In the genomic region with DNA sequence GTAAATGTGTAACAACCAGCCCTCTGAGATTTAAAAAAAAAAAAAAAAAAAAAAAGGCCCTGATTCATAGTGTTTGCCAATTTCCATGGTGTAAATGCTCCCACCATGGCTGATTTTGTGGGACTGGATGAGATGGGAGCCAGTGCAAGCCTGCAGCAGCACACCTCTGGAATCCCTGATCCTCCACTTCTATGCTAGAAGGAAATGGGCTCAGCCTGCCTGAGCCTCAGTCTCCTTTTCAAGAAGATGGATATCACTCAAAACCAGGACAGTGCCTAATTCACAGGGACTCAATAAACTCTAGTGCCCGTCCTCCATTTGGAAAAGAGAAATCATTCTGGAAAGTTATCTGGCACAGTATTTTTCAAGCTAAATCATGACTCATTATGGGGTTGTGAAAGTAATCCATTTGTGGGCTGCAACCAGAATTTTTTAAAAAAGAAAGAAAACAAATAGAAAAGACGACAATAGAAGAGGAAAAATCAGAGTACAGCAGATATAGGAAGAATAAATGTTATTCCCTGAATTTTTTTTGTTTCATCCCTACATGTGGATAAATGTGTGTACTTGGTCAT, we compare ENCODE assay signal across 11 cellular contexts. TPM values are rescaled to one million over a fixed set of nuclear protein-coding genes. Genes with fewer than 3 reads are reported as not detected.
DNase-seq lines count a peak whose midpoint lies in the region; ATAC-seq and TF ChIP-seq lines count a peak whose summit lies in the region.
"Had no signal": no experiment of that assay in that cellular context is flagged by ENCODE, and none has a peak within 500 bp of the region (broad histone marks: within the 10 kb centered on the region; RNA-seq: fewer than 3 reads in every experiment).

No MANE protein-coding gene starts in this region.

- no peak for TF ChIP-seq CTCF in suprapubic skin (IDR thresholded peaks at IDR 0.05)

- WGBS in suprapubic skin, result 55% methylated on average over 2 of the region's 2 CpGs

- peak; percentile 55 for DNase-seq in activated CD8-positive, alpha-beta memory T cell treated with anti-CD3 and anti-CD28 coated beads for 24 hours
- DNase-seq in activated CD8-positive, alpha-beta memory T cell treated with anti-CD3 and anti-CD28 coated beads, Interleukin-2, amount 50 U/mL, for 4 hours, result no peak
- DNase-seq in activated T-cell treated with anti-CD3 and anti-CD28 coated beads, Interleukin-2, amount 50 U/mL, for 48 hours, result peak; percentile 19 to 26
- peak; percentile 73 for DNase-seq in fibroblast of peridontal ligament (ENCODE audit: extremely low read depth)
- DNase-seq in suprapubic skin (ENCODE audit: low spot score in 2 of 2), result no peak
- no peak for DNase-seq in stimulated activated CD4-positive, alpha-beta T cell treated with anti-CD3 and anti-CD28 coated beads, Interleukin-4, amount 100 ng/mL, for 1 hour
- DNase-seq: NCI-H2081 treated with DMSO at 0.1 percent for 48 hours, ovary had no signal

- no peak for TF ChIP-seq POLR2A in suprapubic skin (IDR thresholded peaks at IDR 0.05)

- ATAC-seq in GM21825 (IDR thresholded peaks at IDR 0.05; ENCODE audit: unreplicated experiment) (no peak), HG03432 (IDR thresholded peaks at IDR 0.05; ENCODE audit: unreplicated experiment) (no peak)

- no peak for TF ChIP-seq EP300 in suprapubic skin (IDR thresholded peaks at IDR 0.05)

- peaks cover 17% of the 10 kb centered on the region for H3K4me1 ChIP-seq in suprapubic skin

- H3K27ac ChIP-seq in suprapubic skin, result peak overlapping the region; percentile 65
- H3K27ac ChIP-seq: SK-N-MC had no signal

- H3K27me3 ChIP-seq in suprapubic skin, result no peaks in the 10 kb centered on the region
- H3K27me3 ChIP-seq: ovary had no signal

- no peaks in the 10 kb centered on the region for H3K36me3 ChIP-seq in suprapubic skin
- H3K36me3 ChIP-seq: ovary had no signal

- H3K4me3 ChIP-seq in suprapubic skin, result no peak overlapping the region
- H3K4me3 ChIP-seq: ovary, SK-N-MC had no signal

- H3K9me3 ChIP-seq in suprapubic skin, result no peaks in the 10 kb centered on the region
- H3K9me3 ChIP-seq: ovary had no signal

RNA-seq across cellular contexts. Expression of gene LBH, which starts 34.2 kb away (rescaled TPM):
- 10 to 100 TPM; 14.9 to 41.1 (median 30.0) TPM for total RNA-seq in suprapubic skin

Comparison
In these comparisons a context has a peak if more than half of its experiments do, and no peak if none do; other contexts are left out.
1. DNase-seq: peak in activated CD8-positive, alpha-beta memory T cell treated with anti-CD3 and anti-CD28 coated beads for 24 hours (single experiment), activated T-cell treated with anti-CD3 and anti-CD28 coated beads, Interleukin-2, amount 50 U/mL, for 48 hours (2 of 2) and fibroblast of peridontal ligament (single experiment); none in activated CD8-positive, alpha-beta memory T cell treated with anti-CD3 and anti-CD28 coated beads, Interleukin-2, amount 50 U/mL, for 4 hours (single experiment), suprapubic skin (0 of 2) and stimulated activated CD4-positive, alpha-beta T cell treated with anti-CD3 and anti-CD28 coated beads, Interleukin-4, amount 100 ng/mL, for 1 hour (single experiment).